Comparison of ENCODE assay signal across 1 cellular context in the genomic region with DNA sequence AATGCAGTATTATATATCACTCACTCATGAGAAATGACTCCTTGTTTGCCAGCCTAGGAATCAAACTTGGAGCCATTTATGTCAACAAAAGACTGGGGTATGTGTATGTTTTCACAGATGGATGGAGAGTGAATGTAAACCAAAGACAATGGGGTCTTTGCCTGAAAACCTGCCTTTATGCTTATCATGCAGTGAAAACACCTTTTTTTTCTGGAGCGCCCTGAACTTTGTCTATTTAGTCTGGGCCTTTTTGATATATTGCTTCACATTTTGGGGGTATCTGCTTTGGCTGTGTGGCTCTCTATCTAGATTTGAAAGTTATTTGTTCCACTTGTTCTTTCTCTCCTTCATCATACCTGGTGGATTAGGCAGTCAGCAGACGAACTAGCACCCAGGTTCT.
TF ChIP-seq lines count a peak whose summit lies in the region.

No MANE protein-coding gene starts in this region.

TF ChIP-seq in HepG2, 621 proteins besides CTCF, POLR2A, EP300 and RAD21 (continued from another document):
- TF ChIP-seq FOXM1 (CRISPR knock-in tag; IDR thresholded peaks at IDR 0.05) (no peak), ZNF563 (CRISPR knock-in tag; IDR thresholded peaks at IDR 0.05) (no peak), FOXO1 (CRISPR knock-in tag; IDR thresholded peaks at IDR 0.05) (no peak), ISL2 (CRISPR knock-in tag; IDR thresholded peaks at IDR 0.05) (peak; percentile 34; the same call in 1 of the 2 replicates), KDM5B (CRISPR knock-in tag; IDR thresholded peaks at IDR 0.05; ENCODE audit: borderline replicate concordance) (no peak), SOX13 (IDR thresholded peaks at IDR 0.05) (no peak), SOX13 (CRISPR knock-in tag; conservative IDR thresholded peaks at IDR 0.05 in 1 of 2, IDR thresholded peaks at IDR 0.05 in 1 of 2) (peak in 1 of 2 experiments; percentile 88; a peak in 2 of 4 replicates), ZBTB7B (CRISPR knock-in tag; IDR thresholded peaks at IDR 0.05) (0 out of 2 replicates have a peak, but pooled peaks have one; percentile 55), JUN (CRISPR knock-in tag; IDR thresholded peaks at IDR 0.05) (no peak), ZFP36L2 (CRISPR knock-in tag; IDR thresholded peaks at IDR 0.05) (no peak), IKZF1 (IDR thresholded peaks at IDR 0.05) (no peak), SOX5 (CRISPR knock-in tag; IDR thresholded peaks at IDR 0.05; ENCODE audit: borderline replicate concordance) (peak; percentile 85), NR2F2 (IDR thresholded peaks at IDR 0.05; ENCODE audit: borderline replicate concordance, low read depth) (no peak), ZNF761 (CRISPR knock-in tag; conservative IDR thresholded peaks at IDR 0.05) (no peak), BCL6 (CRISPR knock-in tag; IDR thresholded peaks at IDR 0.05) (peak; percentile 32; the same call in 1 of the 2 replicates), ZNF720 (CRISPR knock-in tag; IDR thresholded peaks at IDR 0.05) (no peak), ZNF33B (CRISPR knock-in tag; IDR thresholded peaks at IDR 0.05) (no peak), ELF1 (CRISPR knock-in tag; IDR thresholded peaks at IDR 0.05) (no peak), TCF7 (IDR thresholded peaks at IDR 0.05; ENCODE audit: low read depth) (peak; percentile 50), ZNF644 (CRISPR knock-in tag; IDR thresholded peaks at IDR 0.05; ENCODE audit: low read depth) (0 out of 2 replicates have a peak, but pooled peaks have one; percentile 9), TBX2 (CRISPR knock-in tag; IDR thresholded peaks at IDR 0.05; ENCODE audit: borderline replicate concordance) (peak; percentile 65; the same call in 1 of the 2 replicates)
- TF ChIP-seq, protein P1, sequence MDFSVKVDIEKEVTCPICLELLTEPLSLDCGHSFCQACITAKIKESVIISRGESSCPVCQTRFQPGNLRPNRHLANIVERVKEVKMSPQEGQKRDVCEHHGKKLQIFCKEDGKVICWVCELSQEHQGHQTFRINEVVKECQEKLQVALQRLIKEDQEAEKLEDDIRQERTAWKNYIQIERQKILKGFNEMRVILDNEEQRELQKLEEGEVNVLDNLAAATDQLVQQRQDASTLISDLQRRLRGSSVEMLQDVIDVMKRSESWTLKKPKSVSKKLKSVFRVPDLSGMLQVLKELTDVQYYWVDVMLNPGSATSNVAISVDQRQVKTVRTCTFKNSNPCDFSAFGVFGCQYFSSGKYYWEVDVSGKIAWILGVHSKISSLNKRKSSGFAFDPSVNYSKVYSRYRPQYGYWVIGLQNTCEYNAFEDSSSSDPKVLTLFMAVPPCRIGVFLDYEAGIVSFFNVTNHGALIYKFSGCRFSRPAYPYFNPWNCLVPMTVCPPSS (IDR thresholded peaks at IDR 0.05) = no peak
- TF ChIP-seq, protein P2, sequence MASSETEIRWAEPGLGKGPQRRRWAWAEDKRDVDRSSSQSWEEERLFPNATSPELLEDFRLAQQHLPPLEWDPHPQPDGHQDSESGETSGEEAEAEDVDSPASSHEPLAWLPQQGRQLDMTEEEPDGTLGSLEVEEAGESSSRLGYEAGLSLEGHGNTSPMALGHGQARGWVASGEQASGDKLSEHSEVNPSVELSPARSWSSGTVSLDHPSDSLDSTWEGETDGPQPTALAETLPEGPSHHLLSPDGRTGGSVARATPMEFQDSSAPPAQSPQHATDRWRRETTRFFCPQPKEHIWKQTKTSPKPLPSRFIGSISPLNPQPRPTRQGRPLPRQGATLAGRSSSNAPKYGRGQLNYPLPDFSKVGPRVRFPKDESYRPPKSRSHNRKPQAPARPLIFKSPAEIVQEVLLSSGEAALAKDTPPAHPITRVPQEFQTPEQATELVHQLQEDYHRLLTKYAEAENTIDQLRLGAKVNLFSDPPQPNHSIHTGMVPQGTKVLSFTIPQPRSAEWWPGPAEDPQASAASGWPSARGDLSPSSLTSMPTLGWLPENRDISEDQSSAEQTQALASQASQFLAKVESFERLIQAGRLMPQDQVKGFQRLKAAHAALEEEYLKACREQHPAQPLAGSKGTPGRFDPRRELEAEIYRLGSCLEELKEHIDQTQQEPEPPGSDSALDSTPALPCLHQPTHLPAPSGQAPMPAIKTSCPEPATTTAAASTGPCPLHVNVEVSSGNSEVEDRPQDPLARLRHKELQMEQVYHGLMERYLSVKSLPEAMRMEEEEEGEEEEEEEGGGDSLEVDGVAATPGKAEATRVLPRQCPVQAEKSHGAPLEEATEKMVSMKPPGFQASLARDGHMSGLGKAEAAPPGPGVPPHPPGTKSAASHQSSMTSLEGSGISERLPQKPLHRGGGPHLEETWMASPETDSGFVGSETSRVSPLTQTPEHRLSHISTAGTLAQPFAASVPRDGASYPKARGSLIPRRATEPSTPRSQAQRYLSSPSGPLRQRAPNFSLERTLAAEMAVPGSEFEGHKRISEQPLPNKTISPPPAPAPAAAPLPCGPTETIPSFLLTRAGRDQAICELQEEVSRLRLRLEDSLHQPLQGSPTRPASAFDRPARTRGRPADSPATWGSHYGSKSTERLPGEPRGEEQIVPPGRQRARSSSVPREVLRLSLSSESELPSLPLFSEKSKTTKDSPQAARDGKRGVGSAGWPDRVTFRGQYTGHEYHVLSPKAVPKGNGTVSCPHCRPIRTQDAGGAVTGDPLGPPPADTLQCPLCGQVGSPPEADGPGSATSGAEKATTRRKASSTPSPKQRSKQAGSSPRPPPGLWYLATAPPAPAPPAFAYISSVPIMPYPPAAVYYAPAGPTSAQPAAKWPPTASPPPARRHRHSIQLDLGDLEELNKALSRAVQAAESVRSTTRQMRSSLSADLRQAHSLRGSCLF (CRISPR knock-in tag; IDR thresholded peaks at IDR 0.05; ENCODE audit: borderline replicate concordance) = no peak
- TF ChIP-seq, protein P3, sequence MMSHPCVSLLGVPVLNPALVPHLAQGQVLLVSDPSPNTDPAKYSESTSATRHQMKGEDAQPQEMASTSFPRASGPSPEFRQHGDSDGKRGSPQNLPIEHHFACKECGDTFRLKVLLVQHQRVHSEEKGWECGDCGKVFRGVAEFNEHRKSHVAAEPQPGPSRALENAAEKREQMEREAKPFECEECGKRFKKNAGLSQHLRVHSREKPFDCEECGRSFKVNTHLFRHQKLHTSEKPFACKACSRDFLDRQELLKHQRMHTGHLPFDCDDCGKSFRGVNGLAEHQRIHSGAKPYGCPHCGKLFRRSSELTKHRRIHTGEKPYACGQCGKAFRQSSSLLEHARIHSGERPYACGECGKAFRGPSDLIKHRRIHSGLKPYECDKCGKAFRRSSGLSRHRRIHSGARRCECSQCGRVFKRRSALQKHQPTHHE (CRISPR knock-in tag; IDR thresholded peaks at IDR 0.05; ENCODE audit: borderline replicate concordance) = no peak
